10 cellular contexts compared by ENCODE assay signal in the genomic region with DNA sequence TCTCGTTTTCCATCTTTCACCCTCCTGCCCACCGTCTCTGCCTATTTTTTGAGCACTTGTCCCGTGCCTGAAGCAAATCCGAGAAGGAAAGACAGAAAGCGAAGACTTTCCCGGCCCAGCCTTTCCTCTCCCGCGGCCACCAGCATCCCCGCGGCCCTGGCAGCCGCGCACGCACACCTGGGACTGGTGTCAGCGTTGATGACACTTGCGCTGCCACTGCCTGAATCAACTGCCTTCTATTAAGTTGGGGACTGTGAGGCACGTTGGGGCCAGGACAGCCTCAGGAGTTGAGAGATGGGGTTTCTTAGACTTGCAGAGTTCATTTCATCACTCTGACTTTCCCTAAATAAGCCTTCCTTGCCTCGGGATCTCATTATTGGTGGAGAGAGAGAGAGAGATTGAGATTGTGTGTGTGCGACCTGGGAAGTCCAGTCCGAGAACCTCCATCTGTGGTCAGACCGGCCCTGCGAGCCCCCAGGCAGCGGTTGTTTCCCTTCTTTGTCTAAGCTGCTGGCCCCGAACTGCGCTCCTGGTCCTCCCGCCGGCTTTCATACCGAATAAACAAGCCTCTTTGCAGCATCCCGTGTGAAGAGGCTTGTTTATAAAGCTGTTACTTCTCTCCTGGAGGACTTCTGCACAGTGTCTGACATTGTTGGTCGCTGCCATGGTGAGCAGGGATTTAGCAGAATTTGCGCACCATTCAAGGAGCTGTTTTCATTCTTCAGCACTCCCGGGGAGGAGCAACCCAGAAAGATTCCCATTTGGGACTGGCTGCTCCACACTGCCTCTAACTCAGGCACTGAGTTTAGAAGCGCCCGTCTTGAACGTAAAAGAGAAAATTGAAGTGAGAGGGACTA. TPM values are rescaled to one million over a fixed set of nuclear protein-coding genes. Genes with fewer than 3 reads are reported as not detected.
A peak's percentile ranks its signal among the peaks of the same experiment; 100 is the strongest.
DNase-seq lines count a peak whose midpoint lies in the region; TF ChIP-seq lines count a peak whose summit lies in the region.
"Had no signal": no experiment of that assay in that cellular context is flagged by ENCODE, and none has a peak within 500 bp of the region (broad histone marks: within the 10 kb centered on the region; RNA-seq: fewer than 3 reads in every experiment).

No MANE protein-coding gene starts in this region.

- H3K27me3 ChIP-seq in subcutaneous abdominal adipose tissue (ENCODE audit: control insufficient read depth in 5 of 5, insufficient read depth in 4 of 5, low read length in 5 of 5) = peaks cover 13 to 31% (median 23%) of the 10 kb centered on the region in 5 donors

- H3K4me3 ChIP-seq in subcutaneous abdominal adipose tissue (ENCODE audit: low read depth in 1 of 5, low read length in 5 of 5) = peak overlapping the region in 4 of 5 donors; percentile 4 to 52 (median 38)

- peaks cover 0 to 16% (median 14%) of the 10 kb centered on the region in 5 donors for H3K4me1 ChIP-seq in subcutaneous abdominal adipose tissue (ENCODE audit: control insufficient read depth in 5 of 5, insufficient read depth in 5 of 5, low read length in 5 of 5)

- no peaks in the 10 kb centered on the region for H3K9me3 Mint-ChIP-seq in chondrocyte (ENCODE audit: low read depth)
- H3K9me3 Mint-ChIP-seq: activated naive CD4-positive, alpha-beta T cell treated with anti-CD3 and anti-CD28 coated beads for 36 hours had no signal

- peaks cover 35% of the 10 kb centered on the region for H3K27me3 Mint-ChIP-seq in chondrocyte (ENCODE audit: low read depth)

- no peak overlapping the region for H3K9ac ChIP-seq in subcutaneous abdominal adipose tissue (ENCODE audit: low read length in 5 of 5)

- no peaks in the 10 kb centered on the region for H3K36me3 ChIP-seq in subcutaneous abdominal adipose tissue (ENCODE audit: control insufficient read depth in 5 of 5, insufficient read depth in 5 of 5, low read length in 5 of 5)

- no peaks in the 10 kb centered on the region for H3K9me3 ChIP-seq in subcutaneous abdominal adipose tissue (ENCODE audit: control insufficient read depth in 5 of 5, low read length in 5 of 5)

- no peak for TF ChIP-seq CTCF in chondrocyte (IDR thresholded peaks at IDR 0.05)

- H3K27ac Mint-ChIP-seq in chondrocyte (ENCODE audit: unreplicated experiment) = no peak overlapping the region
- H3K27ac Mint-ChIP-seq: activated naive CD4-positive, alpha-beta T cell treated with anti-CD3 and anti-CD28 coated beads for 36 hours had no signal

- H3K36me3 Mint-ChIP-seq in chondrocyte (ENCODE audit: low read depth) = peaks cover 3% of the 10 kb centered on the region

- no peak overlapping the region for H3K27ac ChIP-seq in subcutaneous abdominal adipose tissue (ENCODE audit: low read depth, low read length)

- peaks cover 24% of the 10 kb centered on the region for H3K4me1 Mint-ChIP-seq in chondrocyte (ENCODE audit: low read depth)

- DNase-seq in NCI-H1105 treated with DMSO at 0.1 percent for 48 hours (lab: John Stamatoyannopoulos, UW) = peak; percentile 25
- DNase-seq in NCI-H1105 (lab: John Stamatoyannopoulos, UW) = no peak
- DNase-seq in chondrocyte (ENCODE audit: low spot score) = no peak
- peak; percentile 57 for DNase-seq in left kidney (ENCODE audit: low read depth, low spot score)
- DNase-seq in NCI-H446 (lab: John Stamatoyannopoulos, UW) = no peak
- no peak for DNase-seq in EL
- no peak for DNase-seq in stimulated activated naive CD4-positive, alpha-beta T cell treated with Interleukin-2 at 50 U/mL for 16 hours (lab: John Stamatoyannopoulos, UW)
- DNase-seq: 8988T; activated naive CD4-positive, alpha-beta T cell treated with anti-CD3 and anti-CD28 coated beads for 36 hours had no signal

- peak overlapping the region; percentile 64 for H3K4me3 Mint-ChIP-seq in chondrocyte (ENCODE audit: unreplicated experiment)
- H3K4me3 Mint-ChIP-seq: activated naive CD4-positive, alpha-beta T cell treated with anti-CD3 and anti-CD28 coated beads for 36 hours had no signal

RNA-seq across cellular contexts. Expression of a gene that starts 1.5 kb away (rescaled TPM):
- total RNA-seq in chondrocyte = 0.15 to 0.25 TPM (median 0.17 TPM) in 3 replicates
- total RNA-seq: activated naive CD4-positive, alpha-beta T cell treated with anti-CD3 and anti-CD28 coated beads for 36 hours had no signal

Comparison
In these comparisons a context has a peak if more than half of its experiments do, and no peak if none do; other contexts are left out.
1. DNase-seq: peak in NCI-H1105 treated with DMSO at 0.1 percent for 48 hours (single experiment) and left kidney (single experiment); none in NCI-H1105 (single experiment), chondrocyte (single experiment), NCI-H446 (0 of 2), EL (single experiment) and stimulated activated naive CD4-positive, alpha-beta T cell treated with Interleukin-2 at 50 U/mL for 16 hours (single experiment).